Comparison of ENCODE assay signal across 1 cellular context in the genomic region with DNA sequence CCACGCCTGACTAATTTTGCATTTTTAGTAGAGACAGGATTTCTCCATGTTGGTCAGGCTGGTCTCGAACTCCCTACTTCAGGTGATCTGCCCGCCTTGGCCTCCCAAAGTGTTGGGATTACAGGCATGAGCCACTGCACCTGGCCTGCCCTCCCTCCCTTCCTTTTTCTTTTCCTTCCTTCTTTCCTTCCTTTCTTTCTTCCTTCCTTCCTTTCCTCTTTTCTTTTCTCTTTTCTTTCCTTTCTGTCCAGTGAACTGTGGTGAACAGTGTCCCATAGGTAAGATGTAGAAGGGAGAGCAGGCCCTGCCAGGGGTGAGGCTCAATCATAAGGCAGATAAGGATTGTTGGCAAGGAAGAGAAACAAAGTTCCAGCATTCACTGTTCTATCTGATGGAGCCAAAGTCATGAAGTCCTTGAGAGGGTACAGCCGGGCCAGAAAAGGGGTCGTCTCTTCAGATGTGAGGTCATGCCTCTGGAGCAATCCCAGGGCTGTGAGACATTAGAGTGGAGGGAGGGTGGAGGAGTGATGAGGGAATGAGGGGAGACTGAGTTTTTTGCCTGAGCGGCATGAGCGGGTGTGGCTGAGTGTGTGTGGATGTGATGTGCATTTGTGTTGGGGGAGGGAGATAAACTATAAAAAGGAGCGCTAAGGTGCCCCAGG.
TF ChIP-seq lines count a peak whose summit lies in the region.

No MANE protein-coding gene starts in this region.

TF ChIP-seq in K562, 482 proteins besides CTCF, POLR2A, EP300 and RAD21:
- TF ChIP-seq POLR2H (tag; IDR thresholded peaks at IDR 0.05; ENCODE audit: low read depth) (no peak), SP1 (CRISPR knock-in tag; IDR thresholded peaks at IDR 0.05) (no peak), RAD51 (IDR thresholded peaks at IDR 0.05; ENCODE audit: borderline replicate concordance, low read depth) (no peak), ZNF583 (CRISPR knock-in tag; IDR thresholded peaks at IDR 0.05) (no peak), MCM5 (IDR thresholded peaks at IDR 0.05; ENCODE audit: low read depth) (no peak), ATF1 (CRISPR knock-in tag; IDR thresholded peaks at IDR 0.05) (no peak), ATF1 (tag; IDR thresholded peaks at IDR 0.05) (no peak), TRIM24 (IDR thresholded peaks at IDR 0.05) (no peak), ZNF41 (CRISPR knock-in tag; conservative IDR thresholded peaks at IDR 0.05) (no peak), ESRRB (CRISPR knock-in tag; IDR thresholded peaks at IDR 0.05; ENCODE audit: borderline replicate concordance) (no peak), MBD2 (IDR thresholded peaks at IDR 0.05; ENCODE audit: borderline replicate concordance, low read depth) (no peak), CBX8 (IDR thresholded peaks at IDR 0.05; ENCODE audit: borderline replicate concordance, extremely low read depth, low read depth, low read length, poor library complexity, severe bottlenecking) (no peak), NR4A1 (CRISPR knock-in tag; IDR thresholded peaks at IDR 0.05) (no peak), NR4A1 (tag; IDR thresholded peaks at IDR 0.05) (no peak), ERF (CRISPR knock-in tag; IDR thresholded peaks at IDR 0.05) (no peak), U2AF2 (optimal IDR thresholded peaks at IDR 0.05; ENCODE audit: low read depth, low read length) (no peak), SREBF2 (CRISPR knock-in tag; IDR thresholded peaks at IDR 0.05) (no peak)
- TF ChIP-seq, protein P1, sequence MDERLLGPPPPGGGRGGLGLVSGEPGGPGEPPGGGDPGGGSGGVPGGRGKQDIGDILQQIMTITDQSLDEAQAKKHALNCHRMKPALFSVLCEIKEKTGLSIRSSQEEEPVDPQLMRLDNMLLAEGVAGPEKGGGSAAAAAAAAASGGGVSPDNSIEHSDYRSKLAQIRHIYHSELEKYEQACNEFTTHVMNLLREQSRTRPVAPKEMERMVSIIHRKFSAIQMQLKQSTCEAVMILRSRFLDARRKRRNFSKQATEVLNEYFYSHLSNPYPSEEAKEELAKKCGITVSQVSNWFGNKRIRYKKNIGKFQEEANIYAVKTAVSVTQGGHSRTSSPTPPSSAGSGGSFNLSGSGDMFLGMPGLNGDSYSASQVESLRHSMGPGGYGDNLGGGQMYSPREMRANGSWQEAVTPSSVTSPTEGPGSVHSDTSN (CRISPR knock-in tag; IDR thresholded peaks at IDR 0.05; ENCODE audit: low read depth): no peak
- TF ChIP-seq, protein P1 (tag; conservative IDR thresholded peaks at IDR 0.05; ENCODE audit: low read depth): no peak
- TF ChIP-seq, protein P2, sequence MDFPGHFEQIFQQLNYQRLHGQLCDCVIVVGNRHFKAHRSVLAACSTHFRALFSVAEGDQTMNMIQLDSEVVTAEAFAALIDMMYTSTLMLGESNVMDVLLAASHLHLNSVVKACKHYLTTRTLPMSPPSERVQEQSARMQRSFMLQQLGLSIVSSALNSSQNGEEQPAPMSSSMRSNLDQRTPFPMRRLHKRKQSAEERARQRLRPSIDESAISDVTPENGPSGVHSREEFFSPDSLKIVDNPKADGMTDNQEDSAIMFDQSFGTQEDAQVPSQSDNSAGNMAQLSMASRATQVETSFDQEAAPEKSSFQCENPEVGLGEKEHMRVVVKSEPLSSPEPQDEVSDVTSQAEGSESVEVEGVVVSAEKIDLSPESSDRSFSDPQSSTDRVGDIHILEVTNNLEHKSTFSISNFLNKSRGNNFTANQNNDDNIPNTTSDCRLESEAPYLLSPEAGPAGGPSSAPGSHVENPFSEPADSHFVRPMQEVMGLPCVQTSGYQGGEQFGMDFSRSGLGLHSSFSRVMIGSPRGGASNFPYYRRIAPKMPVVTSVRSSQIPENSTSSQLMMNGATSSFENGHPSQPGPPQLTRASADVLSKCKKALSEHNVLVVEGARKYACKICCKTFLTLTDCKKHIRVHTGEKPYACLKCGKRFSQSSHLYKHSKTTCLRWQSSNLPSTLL (IDR thresholded peaks at IDR 0.05): no peak
- TF ChIP-seq, protein P3, sequence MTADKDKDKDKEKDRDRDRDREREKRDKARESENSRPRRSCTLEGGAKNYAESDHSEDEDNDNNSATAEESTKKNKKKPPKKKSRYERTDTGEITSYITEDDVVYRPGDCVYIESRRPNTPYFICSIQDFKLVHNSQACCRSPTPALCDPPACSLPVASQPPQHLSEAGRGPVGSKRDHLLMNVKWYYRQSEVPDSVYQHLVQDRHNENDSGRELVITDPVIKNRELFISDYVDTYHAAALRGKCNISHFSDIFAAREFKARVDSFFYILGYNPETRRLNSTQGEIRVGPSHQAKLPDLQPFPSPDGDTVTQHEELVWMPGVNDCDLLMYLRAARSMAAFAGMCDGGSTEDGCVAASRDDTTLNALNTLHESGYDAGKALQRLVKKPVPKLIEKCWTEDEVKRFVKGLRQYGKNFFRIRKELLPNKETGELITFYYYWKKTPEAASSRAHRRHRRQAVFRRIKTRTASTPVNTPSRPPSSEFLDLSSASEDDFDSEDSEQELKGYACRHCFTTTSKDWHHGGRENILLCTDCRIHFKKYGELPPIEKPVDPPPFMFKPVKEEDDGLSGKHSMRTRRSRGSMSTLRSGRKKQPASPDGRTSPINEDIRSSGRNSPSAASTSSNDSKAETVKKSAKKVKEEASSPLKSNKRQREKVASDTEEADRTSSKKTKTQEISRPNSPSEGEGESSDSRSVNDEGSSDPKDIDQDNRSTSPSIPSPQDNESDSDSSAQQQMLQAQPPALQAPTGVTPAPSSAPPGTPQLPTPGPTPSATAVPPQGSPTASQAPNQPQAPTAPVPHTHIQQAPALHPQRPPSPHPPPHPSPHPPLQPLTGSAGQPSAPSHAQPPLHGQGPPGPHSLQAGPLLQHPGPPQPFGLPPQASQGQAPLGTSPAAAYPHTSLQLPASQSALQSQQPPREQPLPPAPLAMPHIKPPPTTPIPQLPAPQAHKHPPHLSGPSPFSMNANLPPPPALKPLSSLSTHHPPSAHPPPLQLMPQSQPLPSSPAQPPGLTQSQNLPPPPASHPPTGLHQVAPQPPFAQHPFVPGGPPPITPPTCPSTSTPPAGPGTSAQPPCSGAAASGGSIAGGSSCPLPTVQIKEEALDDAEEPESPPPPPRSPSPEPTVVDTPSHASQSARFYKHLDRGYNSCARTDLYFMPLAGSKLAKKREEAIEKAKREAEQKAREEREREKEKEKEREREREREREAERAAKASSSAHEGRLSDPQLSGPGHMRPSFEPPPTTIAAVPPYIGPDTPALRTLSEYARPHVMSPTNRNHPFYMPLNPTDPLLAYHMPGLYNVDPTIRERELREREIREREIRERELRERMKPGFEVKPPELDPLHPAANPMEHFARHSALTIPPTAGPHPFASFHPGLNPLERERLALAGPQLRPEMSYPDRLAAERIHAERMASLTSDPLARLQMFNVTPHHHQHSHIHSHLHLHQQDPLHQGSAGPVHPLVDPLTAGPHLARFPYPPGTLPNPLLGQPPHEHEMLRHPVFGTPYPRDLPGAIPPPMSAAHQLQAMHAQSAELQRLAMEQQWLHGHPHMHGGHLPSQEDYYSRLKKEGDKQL (CRISPR knock-in tag; IDR thresholded peaks at IDR 0.05; ENCODE audit: borderline replicate concordance): no peak
- TF ChIP-seq, protein P4, sequence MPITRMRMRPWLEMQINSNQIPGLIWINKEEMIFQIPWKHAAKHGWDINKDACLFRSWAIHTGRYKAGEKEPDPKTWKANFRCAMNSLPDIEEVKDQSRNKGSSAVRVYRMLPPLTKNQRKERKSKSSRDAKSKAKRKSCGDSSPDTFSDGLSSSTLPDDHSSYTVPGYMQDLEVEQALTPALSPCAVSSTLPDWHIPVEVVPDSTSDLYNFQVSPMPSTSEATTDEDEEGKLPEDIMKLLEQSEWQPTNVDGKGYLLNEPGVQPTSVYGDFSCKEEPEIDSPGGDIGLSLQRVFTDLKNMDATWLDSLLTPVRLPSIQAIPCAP (CRISPR knock-in tag; IDR thresholded peaks at IDR 0.05; ENCODE audit: borderline replicate concordance): no peak
- TF ChIP-seq, protein P5, sequence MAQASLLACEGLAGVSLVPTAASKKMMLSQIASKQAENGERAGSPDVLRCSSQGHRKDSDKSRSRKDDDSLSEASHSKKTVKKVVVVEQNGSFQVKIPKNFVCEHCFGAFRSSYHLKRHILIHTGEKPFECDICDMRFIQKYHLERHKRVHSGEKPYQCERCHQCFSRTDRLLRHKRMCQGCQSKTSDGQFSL (CRISPR knock-in tag; IDR thresholded peaks at IDR 0.05): no peak
- TF ChIP-seq, protein P5 (tag; IDR thresholded peaks at IDR 0.05): no peak
